Comparison of ENCODE assay signal across 20 cellular contexts in genomic region chr1:63728611-63729226, GRCh38. TPM values are rescaled to one million over a fixed set of nuclear protein-coding genes. Genes with fewer than 3 reads are reported as not detected.
DNase-seq lines count a peak whose midpoint lies in the region; ATAC-seq, FAIRE-seq and TF ChIP-seq lines count a peak whose summit lies in the region.
"Had no signal": no experiment of that assay in that cellular context is flagged by ENCODE, and none has a peak within 500 bp of the region (broad histone marks: within the 10 kb centered on the region; RNA-seq: fewer than 3 reads in every experiment).

No MANE protein-coding gene starts in this region.

- H3K9me3 ChIP-seq in Caco-2 (no peaks in the 10 kb centered on the region; the same call in 1 of the 2 replicates), osteoblast (ENCODE audit: low read depth, low read length) (no peaks in the 10 kb centered on the region)
- H3K9me3 ChIP-seq: BE2C had no signal

- no peaks in the 10 kb centered on the region for H3K27me3 Mint-ChIP-seq in Caco-2 (ENCODE audit: insufficient read depth, unreplicated experiment)

- BruUV-seq in Caco-2 (replicated peaks; lab: Mats Ljungman, UMichigan) = no TSS peak

- CTCF ChIA-PET in Caco-2 (lab: Charles Lee) = no interaction called here

- TF ChIP-seq CTCF in Caco-2 (IDR thresholded peaks at IDR 0.05; ENCODE audit: insufficient read depth in 1 of 2, low read depth in 1 of 2, low read length in 1 of 2, severe bottlenecking in 1 of 2, unreplicated experiment in 1 of 2) (no peak), coronary artery (IDR thresholded peaks at IDR 0.05) (no peak), osteoblast (IDR thresholded peaks at IDR 0.05; ENCODE audit: extremely low read depth, low read depth, low read length) (no peak)

- H3K27ac Mint-ChIP-seq in Caco-2 (ENCODE audit: unreplicated experiment) = peak overlapping the region; percentile 52
- H3K27ac Mint-ChIP-seq: T-helper 2 cell treated with Interferon-gamma antibody and Interleukin-4, amounts not matched to agents 5 μg/mL and 100 μg/mL, for 36 hours had no signal

- no peaks in the 10 kb centered on the region for H3K27me3 ChIP-seq in Caco-2 (replicated peaks; ENCODE audit: control insufficient read depth, insufficient read depth, low read length)
- no peaks in the 10 kb centered on the region for H3K27me3 ChIP-seq in osteoblast (ENCODE audit: insufficient read depth, low read length)
- H3K27me3 ChIP-seq: BE2C had no signal

- no peak for FAIRE-seq in GM19239 (lab: Jason Lieb, UNC)
- FAIRE-seq: GM12878, HTR-8/SVneo, RCC 7860 had no signal

- H3K4me3 Mint-ChIP-seq in Caco-2 (ENCODE audit: unreplicated experiment) = no peak overlapping the region
- H3K4me3 Mint-ChIP-seq: T-helper 2 cell treated with Interferon-gamma antibody and Interleukin-4, amounts not matched to agents 5 μg/mL and 100 μg/mL, for 36 hours had no signal

- H3K4me3 ChIP-seq in Caco-2 (ENCODE audit: low read depth, low read length) (no peak overlapping the region), coronary artery (no peak overlapping the region), osteoblast (ENCODE audit: insufficient read depth, low read length) (no peak overlapping the region)
- H3K4me3 ChIP-seq: GM12878 had no signal

- no peak for DNase-seq in Caco-2
- peak; percentile 94 for DNase-seq in NCI-H2107 treated with DMSO at 0.1 percent for 48 hours (lab: John Stamatoyannopoulos, UW; ENCODE audit: unreplicated experiment)
- peak; percentile 50 for DNase-seq in coronary artery (ENCODE audit: low spot score)
- DNase-seq in osteoblast (ENCODE audit: insufficient read length, low spot score, missing footprints) = no peak
- no peak for DNase-seq in inferior parietal cortex (ENCODE audit: extremely low spot score)
- DNase-seq in GM19239 (ENCODE audit: insufficient read length, low spot score) = no peak
- DNase-seq: BE2C, HCEC 1CT, MV-4-11, NCI-H1417 treated with DMSO at 0.1 percent for 48 hours, NCI-H2081, NCI-H82, SIG-M5, SW 1271 had no signal

- no peaks in the 10 kb centered on the region for H3K79me2 ChIP-seq in osteoblast (ENCODE audit: insufficient read depth, low read length)

- no peaks in the 10 kb centered on the region for H3K36me3 ChIP-seq in Caco-2 (ENCODE audit: control insufficient read depth, insufficient read depth, low read length)
- H3K36me3 ChIP-seq in osteoblast (ENCODE audit: insufficient read depth, low read length) = no peaks in the 10 kb centered on the region
- H3K36me3 ChIP-seq: BE2C had no signal

- intact Hi-C loops in Caco-2 (cut with micrococcal nuclease; ENCODE audit: unreplicated experiment) = no loop called here

- ATAC-seq in HG02852 (IDR thresholded peaks at IDR 0.05; ENCODE audit: unreplicated experiment) = no peak
- ATAC-seq in GM19452 (IDR thresholded peaks at IDR 0.05; ENCODE audit: unreplicated experiment) = no peak
- ATAC-seq: GM12878 had no signal

- H3K4me2 ChIP-seq in osteoblast (ENCODE audit: insufficient read depth, low read length) = no peak overlapping the region

- H4K20me1 ChIP-seq in osteoblast (ENCODE audit: insufficient read depth, low read length) = no peaks in the 10 kb centered on the region

- no peaks in the 10 kb centered on the region for H3K9me3 Mint-ChIP-seq in Caco-2 (ENCODE audit: unreplicated experiment)
- H3K9me3 Mint-ChIP-seq: T-helper 2 cell treated with Interferon-gamma antibody and Interleukin-4, amounts not matched to agents 5 μg/mL and 100 μg/mL, for 36 hours had no signal

- H3K36me3 Mint-ChIP-seq in Caco-2 (ENCODE audit: insufficient read depth, unreplicated experiment) = peaks cover 6% of the 10 kb centered on the region

- H3K4me1 ChIP-seq in Caco-2 (peaks cover 8% of the 10 kb centered on the region), osteoblast (ENCODE audit: insufficient read depth, low read length) (peaks cover 22% of the 10 kb centered on the region)
- H3K4me1 ChIP-seq: BE2C had no signal

- POLR2A ChIA-PET in Caco-2 (lab: Charles Lee) = interaction anchor here (0.8 kb wide), 1 partner anchor 53 kb away, joined by 3 read pairs; no protein-coding TSS in a partner anchor

- H3K27ac ChIP-seq in coronary artery = no peak overlapping the region
- H3K27ac ChIP-seq in osteoblast (ENCODE audit: low read depth, low read length) = peak overlapping the region; percentile 11

- peaks cover 20% of the 10 kb centered on the region for H3K4me1 Mint-ChIP-seq in Caco-2 (ENCODE audit: low read depth, unreplicated experiment)

- no peak overlapping the region for H2AFZ ChIP-seq in osteoblast (ENCODE audit: low read length)

RNA-seq across cellular contexts. Expression of gene ROR1, which starts 45.1 kb away (rescaled TPM):
- total RNA-seq in Caco-2 (2022) = 37.2 TPM in 2 replicates
- 46.9 and 52.5 TPM in 2 replicates for total RNA-seq in osteoblast

Comparison
In these comparisons a context has a peak if more than half of its experiments do, and no peak if none do; other contexts are left out.
1. DNase-seq: peak in NCI-H2107 treated with DMSO at 0.1 percent for 48 hours (single experiment) and coronary artery (single experiment); none in Caco-2 (0 of 2), osteoblast (single experiment), inferior parietal cortex (single experiment) and GM19239 (single experiment).